13 cellular contexts compared by ENCODE assay signal in genomic region chr4:123621072-123621705, GRCh38.
DNase-seq lines count a peak whose midpoint lies in the region; ATAC-seq and TF ChIP-seq lines count a peak whose summit lies in the region.
"Had no signal": no experiment of that assay in that cellular context is flagged by ENCODE, and none has a peak within 500 bp of the region (broad histone marks: within the 10 kb centered on the region; RNA-seq: fewer than 3 reads in every experiment).

No MANE protein-coding gene starts in this region.

- POLR2A ChIA-PET in MCF 10A (lab: Yijun Ruan, JAX) = interaction anchor here (0.6 to 0.9 kb wide), 2 partner anchors 34 to 47 kb away, joined by 3 to 4 read pairs; no protein-coding TSS in a partner anchor

- H3K4me1 Mint-ChIP-seq in MCF 10A (ENCODE audit: insufficient read depth, unreplicated experiment) = no peaks in the 10 kb centered on the region

- no peak overlapping the region for H3K4me3 ChIP-seq in mammary epithelial cell (replicated peaks in 1 of 3; ENCODE audit: insufficient read depth in 1 of 3, low read depth in 2 of 3, low read length in 3 of 3)
- no peak overlapping the region for H3K4me3 ChIP-seq in tibial artery

- ATAC-seq in HG03196 (IDR thresholded peaks at IDR 0.05; ENCODE audit: unreplicated experiment) (no peak), HG03175 (IDR thresholded peaks at IDR 0.05; ENCODE audit: unreplicated experiment) (no peak)

- H3K36me3 ChIP-seq in mammary epithelial cell (ENCODE audit: insufficient read depth, low read length) = no peaks in the 10 kb centered on the region
- H3K36me3 ChIP-seq in tibial artery = no peaks in the 10 kb centered on the region

- H3K27ac ChIP-seq in mammary epithelial cell (ENCODE audit: insufficient read depth, low read depth, low read length) (no peak overlapping the region), tibial artery (peak overlapping the region; percentile 71 to 73)

- 53% methylated on average over 5 of the region's 5 CpGs for WGBS in mammary epithelial cell (ENCODE audit: low coverage, missing lambda C conversion rate)

- H3K4me1 ChIP-seq in mammary epithelial cell (ENCODE audit: insufficient read depth, low read length) = no peaks in the 10 kb centered on the region
- H3K4me1 ChIP-seq in tibial artery = peaks cover 0 to 29% (median 17%) of the 10 kb centered on the region in 4 donors

- no peak overlapping the region for H3K4me2 ChIP-seq in mammary epithelial cell (ENCODE audit: insufficient read depth, low read depth, low read length)

- dilution Hi-C loops in mammary epithelial cell (cut with HindIII; ENCODE audit: low sequenced_read_pairs) = no loop called here

- H3K4me3 Mint-ChIP-seq in MCF 10A (ENCODE audit: unreplicated experiment) = no peak overlapping the region
- H3K4me3 Mint-ChIP-seq: activated B cell treated with CpG ODN at 0.5 μM for 24 hours had no signal

- BruUV-seq in mammary epithelial cell (replicated peaks; lab: Mats Ljungman, UMichigan) = no TSS peak
- no TSS peak for BruUV-seq in MCF 10A (replicated peaks; lab: Mats Ljungman, UMichigan)

- H3K27me3 Mint-ChIP-seq in MCF 10A (ENCODE audit: insufficient read depth, unreplicated experiment) = peaks cover 11% of the 10 kb centered on the region
- H3K27me3 Mint-ChIP-seq: activated B cell treated with CpG ODN at 0.5 μM for 24 hours had no signal

- in situ Hi-C loops in mammary epithelial cell (cut with MboI; ENCODE audit: low sequenced_read_pairs in 2 of 2) = no loop called here

- no peaks in the 10 kb centered on the region for H3K27me3 ChIP-seq in mammary epithelial cell (ENCODE audit: insufficient read depth, low read length)
- H3K27me3 ChIP-seq in tibial artery = no peaks in the 10 kb centered on the region

- DNase-seq in mammary epithelial cell (peak; percentile 66), MCF 10A (ENCODE audit: unreplicated experiment) (no peak), cerebellar cortex (ENCODE audit: low spot score) (peak; percentile 72), lung microvascular endothelial cell (ENCODE audit: low read depth in 2 of 2) (peak; percentile 76 to 89), tibial artery (peak; percentile 44 to 69), 8988T (no peak)
- DNase-seq: activated B cell treated with CpG ODN at 0.5 μM for 24 hours, EL, glutamatergic neuron, NCI-H2227 treated with DMSO at 0.1 percent for 48 hours had no signal

- no peaks in the 10 kb centered on the region for H3K36me3 Mint-ChIP-seq in MCF 10A (ENCODE audit: insufficient read depth, unreplicated experiment)

- peak overlapping the region; percentile 13 for H2AFZ ChIP-seq in mammary epithelial cell (ENCODE audit: low read depth, low read length)

- CTCF ChIA-PET in mammary epithelial cell (lab: Charles Lee; ENCODE audit: low non-redundant PET) = no interaction called here
- CTCF ChIA-PET in MCF 10A (lab: Yijun Ruan, JAX) = no interaction called here

- H3K9me3 ChIP-seq in mammary epithelial cell (replicated peaks; ENCODE audit: insufficient read depth, low read length) (no peaks in the 10 kb centered on the region), tibial artery (no peaks in the 10 kb centered on the region)

- no peak overlapping the region for H3K27ac Mint-ChIP-seq in MCF 10A (ENCODE audit: low read depth, unreplicated experiment)
- H3K27ac Mint-ChIP-seq: activated B cell treated with CpG ODN at 0.5 μM for 24 hours; activated T-helper 2 cell treated with anti-CD3 and anti-CD28 coated beads, Interferon-gamma antibody, Interleukin-2, Interleukin-4, amounts not matched to agents 10 μg/mL and 5 μg/mL and 100 μg/mL, durations not matched to agents 14 hours and 24 hours and 36 hours had no signal

- TF ChIP-seq CTCF in mammary epithelial cell (conservative IDR thresholded peaks at IDR 0.05 in 1 of 2, IDR thresholded peaks at IDR 0.05 in 1 of 2; ENCODE audit: extremely low read depth in 1 of 2, insufficient read depth in 1 of 2, low read depth in 1 of 2, low read length in 2 of 2) (no peak), MCF 10A (IDR thresholded peaks at IDR 0.05; ENCODE audit: unreplicated experiment) (no peak), tibial artery (IDR thresholded peaks at IDR 0.05) (no peak)

- intact Hi-C loops in mammary epithelial cell (cut with micrococcal nuclease) = no loop called here
- intact Hi-C loops in MCF 10A (cut with micrococcal nuclease) = no loop called here
- intact Hi-C loops in tibial artery (cut with DNase I; ENCODE audit: low total_unique reads) = no loop called here

- H3K9ac ChIP-seq in mammary epithelial cell (ENCODE audit: insufficient read depth, low read length) = no peak overlapping the region

- no peaks in the 10 kb centered on the region for H3K79me2 ChIP-seq in mammary epithelial cell (ENCODE audit: insufficient read depth, low read length)

- no peaks in the 10 kb centered on the region for H3K9me3 Mint-ChIP-seq in MCF 10A (ENCODE audit: unreplicated experiment)
- H3K9me3 Mint-ChIP-seq: activated B cell treated with CpG ODN at 0.5 μM for 24 hours; activated T-helper 2 cell treated with anti-CD3 and anti-CD28 coated beads, Interferon-gamma antibody, Interleukin-2, Interleukin-4, amounts not matched to agents 10 μg/mL and 5 μg/mL and 100 μg/mL, durations not matched to agents 14 hours and 24 hours and 36 hours had no signal

- H4K20me1 ChIP-seq in mammary epithelial cell (ENCODE audit: insufficient read depth, low read length) = no peaks in the 10 kb centered on the region

Comparison
In these comparisons a context has a peak if more than half of its experiments do, and no peak if none do; other contexts are left out.
1. DNase-seq: peak in mammary epithelial cell (single experiment), cerebellar cortex (single experiment), lung microvascular endothelial cell (2 of 2) and tibial artery (2 of 2); none in MCF 10A (single experiment) and 8988T (single experiment).